1 cellular context compared by ENCODE assay signal in genomic region chr12:58068706-58069105, GRCh38.
TF ChIP-seq lines count a peak whose summit lies in the region.

No MANE protein-coding gene starts in this region.

TF ChIP-seq in IMR-90, 13 proteins besides CTCF, POLR2A, EP300 and RAD21:
- TF ChIP-seq SMC3 (IDR thresholded peaks at IDR 0.05; ENCODE audit: low read depth, low read length) (no peak), FOS (IDR thresholded peaks at IDR 0.05; ENCODE audit: low read depth, low read length) (no peak), RFX5 (IDR thresholded peaks at IDR 0.05; ENCODE audit: low read depth, low read length) (no peak), BHLHE40 (IDR thresholded peaks at IDR 0.05; ENCODE audit: low read depth, low read length) (no peak), MAZ (IDR thresholded peaks at IDR 0.05; ENCODE audit: borderline replicate concordance, low read depth, low read length) (no peak), MAFK (IDR thresholded peaks at IDR 0.05; ENCODE audit: low read depth, low read length) (no peak), CHD1 (IDR thresholded peaks at IDR 0.05; ENCODE audit: low read depth, low read length) (no peak)
